16 cellular contexts compared by ENCODE assay signal in the genomic region with DNA sequence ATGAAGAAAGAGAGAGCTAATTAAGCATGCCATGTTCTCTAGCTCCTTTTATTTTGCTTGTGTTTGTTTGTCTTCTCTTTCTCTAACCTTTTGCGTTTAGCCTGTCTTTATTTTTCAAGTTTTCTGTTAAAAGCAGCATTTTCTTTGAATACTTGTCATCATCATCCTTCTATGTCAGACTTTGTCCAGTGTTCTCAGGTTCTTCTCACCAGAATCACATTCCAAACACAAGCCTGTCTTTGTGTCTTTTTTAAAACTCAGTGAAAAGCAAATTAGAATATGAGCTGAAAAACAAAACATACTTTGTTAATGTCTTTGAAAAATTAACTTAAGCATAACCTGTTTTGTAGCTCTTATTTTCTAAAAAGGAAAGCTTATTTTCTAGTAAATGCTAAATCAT.
"Had no signal": no experiment of that assay in that cellular context is flagged by ENCODE, and none has a peak within 500 bp of the region (broad histone marks: within the 10 kb centered on the region; RNA-seq: fewer than 3 reads in every experiment).

No MANE protein-coding gene starts in this region.

- H3K36me3 ChIP-seq: brain microvascular endothelial cell, esophagus muscularis mucosa, heart right ventricle, right lobe of liver, SJCRH30, suprapubic skin, upper lobe of left lung had no signal

- H3K4me3 ChIP-seq: esophagus muscularis mucosa, heart right ventricle, lung, right lobe of liver, SJCRH30, suprapubic skin, upper lobe of left lung had no signal

- DNase-seq: activated CD4-positive, alpha-beta T cell treated with anti-CD3 and anti-CD28 coated beads, Interleukin-2, amount 10 ng/mL, durations not matched to agents 7 days and 5 days; activated CD4-positive, CD25-positive, alpha-beta regulatory T cell; activated naive CD8-positive, alpha-beta T cell treated with anti-CD3 and anti-CD28 coated beads, Interleukin-2, amount 10 ng/mL, durations not matched to agents 7 days and 5 days; brain microvascular endothelial cell; foreskin keratinocyte; heart right ventricle; naive thymus-derived CD8-positive, alpha-beta T cell; nucleus accumbens; right lobe of liver; SJCRH30; stimulated activated naive CD8-positive, alpha-beta T cell treated with anti-CD3 and anti-CD28 coated beads, Interleukin-15, Interleukin-2, amounts not matched to agents 100 U/mL and 50 U/mL, for 24 hours; upper lobe of left lung had no signal

- H3K4me1 Mint-ChIP-seq: activated CD4-positive, alpha-beta T cell treated with anti-CD3 and anti-CD28 coated beads, Interleukin-2, amount 10 ng/mL, durations not matched to agents 7 days and 5 days; activated naive CD8-positive, alpha-beta T cell treated with anti-CD3 and anti-CD28 coated beads, Interleukin-2, amount 10 ng/mL, durations not matched to agents 7 days and 5 days; naive thymus-derived CD8-positive, alpha-beta T cell had no signal

- H3K27me3 Mint-ChIP-seq: activated naive CD8-positive, alpha-beta T cell treated with anti-CD3 and anti-CD28 coated beads, Interleukin-2, amount 10 ng/mL, durations not matched to agents 7 days and 5 days had no signal

- H3K36me3 Mint-ChIP-seq: activated naive CD8-positive, alpha-beta T cell treated with anti-CD3 and anti-CD28 coated beads, Interleukin-2, amount 10 ng/mL, durations not matched to agents 7 days and 5 days had no signal

- H3K27me3 ChIP-seq: brain microvascular endothelial cell, esophagus muscularis mucosa, foreskin keratinocyte, heart right ventricle, right lobe of liver, SJCRH30, suprapubic skin, upper lobe of left lung had no signal

- ATAC-seq: foreskin keratinocyte; heart right ventricle; naive thymus-derived CD8-positive, alpha-beta T cell; right lobe of liver; stimulated activated naive CD8-positive, alpha-beta T cell treated with anti-CD3 and anti-CD28 coated beads, Interleukin-15, Interleukin-2, amounts not matched to agents 100 U/mL and 50 U/mL, for 24 hours had no signal

- H3K4me3 Mint-ChIP-seq: activated CD4-positive, alpha-beta T cell treated with anti-CD3 and anti-CD28 coated beads, Interleukin-2, amount 10 ng/mL, durations not matched to agents 7 days and 5 days; activated naive CD8-positive, alpha-beta T cell treated with anti-CD3 and anti-CD28 coated beads, Interleukin-2, amount 10 ng/mL, durations not matched to agents 7 days and 5 days; activated T-helper 1 cell treated with anti-CD3 and anti-CD28 coated beads, Interleukin-12 subunit alpha, Interleukin-12 subunit beta, Interleukin-2, Interleukin-4 antibody, amounts not matched to agents 30 ng/mL and 10 ng/mL and 1 ng/mL, durations not matched to agents 14 hours and 24 hours and 36 hours; naive thymus-derived CD8-positive, alpha-beta T cell had no signal

- H3K4me1 ChIP-seq: esophagus muscularis mucosa, right lobe of liver, upper lobe of left lung had no signal

- H3K27ac Mint-ChIP-seq: activated CD4-positive, alpha-beta T cell treated with anti-CD3 and anti-CD28 coated beads, Interleukin-2, amount 10 ng/mL, durations not matched to agents 7 days and 5 days; activated naive CD8-positive, alpha-beta T cell treated with anti-CD3 and anti-CD28 coated beads, Interleukin-2, amount 10 ng/mL, durations not matched to agents 7 days and 5 days; activated T-helper 1 cell treated with anti-CD3 and anti-CD28 coated beads, Interleukin-12 subunit alpha, Interleukin-12 subunit beta, Interleukin-2, Interleukin-4 antibody, amounts not matched to agents 30 ng/mL and 10 ng/mL and 1 ng/mL, durations not matched to agents 14 hours and 24 hours and 36 hours; naive thymus-derived CD8-positive, alpha-beta T cell had no signal

- H3K9me3 ChIP-seq: right lobe of liver, SJCRH30, suprapubic skin had no signal

- H3K27ac ChIP-seq: brain microvascular endothelial cell, esophagus muscularis mucosa, foreskin keratinocyte, heart right ventricle, right lobe of liver, SJCRH30, suprapubic skin, upper lobe of left lung had no signal
